ENCODE assay signal across 8 cellular contexts in genomic region chr1:29230553-29231378, GRCh38. TPM values are rescaled to one million over a fixed set of nuclear protein-coding genes. Genes with fewer than 3 reads are reported as not detected.
DNase-seq lines count a peak whose midpoint lies in the region; ATAC-seq lines count a peak whose summit lies in the region.

Gene MECR (minus strand): TSS chr1:29230934. CDS start chr1:29230906, 28 bp downstream.

- H3K36me3 Mint-ChIP-seq in activated T-helper 2 cell treated with anti-CD3 and anti-CD28 coated beads, Interferon-gamma antibody, Interleukin-2, Interleukin-4, amounts not matched to agents 10 μg/mL and 5 μg/mL and 100 μg/mL, durations not matched to agents 14 hours and 24 hours and 36 hours (ENCODE audit: low read depth), result no peaks in the 10 kb centered on the region
- no peaks in the 10 kb centered on the region for H3K36me3 Mint-ChIP-seq in natural killer cell treated with Interleukin-12 subunit alpha and Interleukin-12 subunit beta and Interleukin-15 and Interleukin-18, amount 100 ng/mL, for 72 hours

- peaks cover 15% of the 10 kb centered on the region for H3K4me1 Mint-ChIP-seq in activated T-helper 2 cell treated with anti-CD3 and anti-CD28 coated beads, Interferon-gamma antibody, Interleukin-2, Interleukin-4, amounts not matched to agents 10 μg/mL and 5 μg/mL and 100 μg/mL, durations not matched to agents 14 hours and 24 hours and 36 hours (ENCODE audit: low read depth)
- peaks cover 18 to 23% of the 10 kb centered on the region in 2 donors for H3K4me1 Mint-ChIP-seq in natural killer cell treated with Interleukin-12 subunit alpha and Interleukin-12 subunit beta and Interleukin-15 and Interleukin-18, amount 100 ng/mL, for 72 hours (ENCODE audit: low read depth in 2 of 2)

- peaks cover 14% of the 10 kb centered on the region for H3K27me3 Mint-ChIP-seq in activated T-helper 2 cell treated with anti-CD3 and anti-CD28 coated beads, Interferon-gamma antibody, Interleukin-2, Interleukin-4, amounts not matched to agents 10 μg/mL and 5 μg/mL and 100 μg/mL, durations not matched to agents 14 hours and 24 hours and 36 hours (ENCODE audit: low read depth)
- H3K27me3 Mint-ChIP-seq in natural killer cell treated with Interleukin-12 subunit alpha and Interleukin-12 subunit beta and Interleukin-15 and Interleukin-18, amount 100 ng/mL, for 72 hours, result peaks cover 9 to 16% of the 10 kb centered on the region in 2 donors

- H3K4me3 ChIP-seq in Karpas-422 (ENCODE audit: low read length), result peak within 1 kb of the TSS; percentile 81

- DNase-seq in Daoy (ENCODE audit: low read depth), result peak; percentile 96
- DNase-seq in Karpas-422, result peak; percentile 96
- DNase-seq in RPMI8226, result peak; percentile 96
- peak; percentile 96 for DNase-seq in activated T-helper 2 cell treated with anti-CD3 and anti-CD28 coated beads, Interferon-gamma antibody, Interleukin-2, Interleukin-4, amounts not matched to agents 10 μg/mL and 5 μg/mL and 100 μg/mL, durations not matched to agents 14 hours and 24 hours and 36 hours (ENCODE audit: low spot score)
- DNase-seq in fibroblast of peridontal ligament (ENCODE audit: extremely low read depth), result peak; percentile 89
- DNase-seq in natural killer cell treated with Interleukin-12 subunit alpha and Interleukin-12 subunit beta and Interleukin-15 and Interleukin-18, amount 100 ng/mL, for 72 hours (ENCODE audit: low spot score), result peak; percentile 97
- peak; percentile 98 for DNase-seq in stimulated activated naive CD8-positive, alpha-beta T cell treated with anti-CD3 and anti-CD28 coated beads, Interleukin-15, Interleukin-2, amounts not matched to agents 100 U/mL and 50 U/mL, for 24 hours

- H3K27me3 ChIP-seq in Karpas-422 (ENCODE audit: low read length), result no peaks in the 10 kb centered on the region

- no peak within 1 kb of the TSS for H3K27ac ChIP-seq in Karpas-422 (ENCODE audit: low read length)

- no peaks in the 10 kb centered on the region for H3K9me3 ChIP-seq in Karpas-422 (ENCODE audit: low read length)

- H3K4me1 ChIP-seq in Karpas-422 (ENCODE audit: low read length), result peaks cover 24% of the 10 kb centered on the region

- ATAC-seq in GM21737 (IDR thresholded peaks at IDR 0.05; ENCODE audit: unreplicated experiment), result peak; percentile 91
- ATAC-seq in natural killer cell treated with Interleukin-12 subunit alpha and Interleukin-12 subunit beta and Interleukin-15 and Interleukin-18, amount 100 ng/mL, for 72 hours, result peak; percentile 99 to 100
- ATAC-seq in stimulated activated naive CD8-positive, alpha-beta T cell treated with anti-CD3 and anti-CD28 coated beads, Interleukin-15, Interleukin-2, amounts not matched to agents 100 U/mL and 50 U/mL, for 24 hours, result peak; percentile 99

- H2AFZ ChIP-seq in Karpas-422 (ENCODE audit: low read length), result peak within 1 kb of the TSS; percentile 74

- H3K9me2 ChIP-seq in Karpas-422 (replicated peaks; ENCODE audit: insufficient read depth, low read length), result no peaks in the 10 kb centered on the region

- peak within 1 kb of the TSS; percentile 89 for H3K4me3 Mint-ChIP-seq in activated T-helper 2 cell treated with anti-CD3 and anti-CD28 coated beads, Interferon-gamma antibody, Interleukin-2, Interleukin-4, amounts not matched to agents 10 μg/mL and 5 μg/mL and 100 μg/mL, durations not matched to agents 14 hours and 24 hours and 36 hours (ENCODE audit: low read depth)
- H3K4me3 Mint-ChIP-seq in natural killer cell treated with Interleukin-12 subunit alpha and Interleukin-12 subunit beta and Interleukin-15 and Interleukin-18, amount 100 ng/mL, for 72 hours, result peak within 1 kb of the TSS; percentile 99

- H4K20me1 ChIP-seq in Karpas-422 (ENCODE audit: insufficient read depth, low read depth, low read length), result no peaks in the 10 kb centered on the region

- H3K9ac ChIP-seq in Karpas-422 (ENCODE audit: low read length), result peak within 1 kb of the TSS; percentile 84

- H3K27ac Mint-ChIP-seq in activated T-helper 2 cell treated with anti-CD3 and anti-CD28 coated beads, Interferon-gamma antibody, Interleukin-2, Interleukin-4, amounts not matched to agents 10 μg/mL and 5 μg/mL and 100 μg/mL, durations not matched to agents 14 hours and 24 hours and 36 hours, result peak within 1 kb of the TSS; percentile 80
- peak within 1 kb of the TSS; percentile 88 to 98 for H3K27ac Mint-ChIP-seq in natural killer cell treated with Interleukin-12 subunit alpha and Interleukin-12 subunit beta and Interleukin-15 and Interleukin-18, amount 100 ng/mL, for 72 hours

- intact Hi-C loops in activated T-helper 2 cell treated with anti-CD3 and anti-CD28 coated beads, Interferon-gamma antibody, Interleukin-2, Interleukin-4, amounts not matched to agents 10 μg/mL and 5 μg/mL and 100 μg/mL, durations not matched to agents 14 hours and 24 hours and 36 hours (cut with micrococcal nuclease), result loop anchor here (10.0 kb wide), 1 partner anchor 1484 kb away; no protein-coding TSS in a partner anchor

- H3K9me3 Mint-ChIP-seq in activated T-helper 2 cell treated with anti-CD3 and anti-CD28 coated beads, Interferon-gamma antibody, Interleukin-2, Interleukin-4, amounts not matched to agents 10 μg/mL and 5 μg/mL and 100 μg/mL, durations not matched to agents 14 hours and 24 hours and 36 hours, result no peaks in the 10 kb centered on the region
- H3K9me3 Mint-ChIP-seq in natural killer cell treated with Interleukin-12 subunit alpha and Interleukin-12 subunit beta and Interleukin-15 and Interleukin-18, amount 100 ng/mL, for 72 hours, result no peaks in the 10 kb centered on the region

- H3K4me2 ChIP-seq in Karpas-422 (ENCODE audit: low read depth, low read length, poor library complexity, severe bottlenecking), result peak within 1 kb of the TSS; percentile 79

- H3K36me3 ChIP-seq in Karpas-422 (ENCODE audit: insufficient read depth, low read length), result no peaks in the 10 kb centered on the region

- peaks cover 36% of the 10 kb centered on the region for H3K79me2 ChIP-seq in Karpas-422 (ENCODE audit: low read length)

RNA-seq across cellular contexts. Expression of gene MECR, which starts in this region (rescaled TPM):
- 18.9 and 23.8 TPM in 2 replicates for total RNA-seq in Daoy (2014; rRNA removed; shearing (Covaris generic))
- 25.3 and 26.2 TPM in 2 replicates for total RNA-seq in Karpas-422 (2014; rRNA removed; shearing (Covaris generic); ENCODE audit: low replicate concordance)
- 33.0 and 34.6 TPM in 2 replicates for total RNA-seq in activated T-helper 2 cell treated with anti-CD3 and anti-CD28 coated beads, Interferon-gamma antibody, Interleukin-2, Interleukin-4, amounts not matched to agents 10 μg/mL and 5 μg/mL and 100 μg/mL, durations not matched to agents 14 hours and 24 hours and 36 hours
- 10 to 100 TPM; 21.2 to 36.2 TPM for total RNA-seq in natural killer cell treated with Interleukin-12 subunit alpha and Interleukin-12 subunit beta and Interleukin-15 and Interleukin-18, amount 100 ng/mL, for 72 hours
